ENCODE assay signal across 13 cellular contexts in the genomic region with DNA sequence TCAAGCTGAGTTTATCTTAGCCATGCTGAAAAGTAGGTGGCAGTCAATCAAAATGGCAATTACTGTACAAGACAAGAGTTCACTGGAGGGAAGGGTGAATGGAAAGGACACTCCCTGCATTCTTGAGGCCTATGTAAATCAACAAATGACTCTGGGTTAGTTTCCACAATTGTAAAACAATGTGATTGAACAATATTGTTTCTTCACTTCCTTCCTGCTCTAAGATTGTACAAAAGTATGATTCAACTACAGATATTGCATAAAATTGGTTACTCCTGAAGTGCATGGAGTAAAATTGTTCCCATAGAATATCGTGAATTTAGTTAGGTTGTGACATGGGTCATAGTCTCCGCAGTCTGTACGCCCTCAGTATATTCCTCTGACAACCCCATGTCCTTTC.
DNase-seq lines count a peak whose midpoint lies in the region; ATAC-seq, FAIRE-seq and TF ChIP-seq lines count a peak whose summit lies in the region.
"Had no signal": no experiment of that assay in that cellular context is flagged by ENCODE, and none has a peak within 500 bp of the region (broad histone marks: within the 10 kb centered on the region; RNA-seq: fewer than 3 reads in every experiment).

No MANE protein-coding gene starts in this region.

- dilution Hi-C loops in keratinocyte (cut with MboI; ENCODE audit: extremely low pct_ligation_motif_present, low sequenced_read_pairs) = no loop called here

- peak; percentile 73 for FAIRE-seq in keratinocyte (lab: Jason Lieb, UNC)
- FAIRE-seq: GM12892 had no signal

- H4K20me1 ChIP-seq in keratinocyte (ENCODE audit: control insufficient read depth, extremely low read depth, insufficient read depth, low read length) = no peaks in the 10 kb centered on the region

- H3K4me1 ChIP-seq in heart left ventricle (peaks cover 0 to 58% (median 24%) of the 10 kb centered on the region in 12 donors), adipocyte (ENCODE audit: control insufficient read depth, insufficient read depth, low read length) (peaks cover 33% of the 10 kb centered on the region), keratinocyte (ENCODE audit: control insufficient read depth, extremely low read depth, insufficient read depth, low read length) (peaks cover 13% of the 10 kb centered on the region), aorta (ENCODE audit: control insufficient read depth in 1 of 2, insufficient read depth in 2 of 2, low read length in 2 of 2) (peaks cover 5 to 6% of the 10 kb centered on the region in 2 donors)

- H3K36me3 ChIP-seq in heart left ventricle (no peaks in the 10 kb centered on the region), adipocyte (ENCODE audit: control insufficient read depth, insufficient read depth, low read length, severe bottlenecking) (no peaks in the 10 kb centered on the region), keratinocyte (ENCODE audit: control insufficient read depth in 2 of 2, extremely low read depth in 1 of 2, insufficient read depth in 2 of 2, low read length in 2 of 2) (no peaks in the 10 kb centered on the region), aorta (ENCODE audit: control insufficient read depth in 1 of 2, insufficient read depth in 2 of 2, low read length in 1 of 2) (no peaks in the 10 kb centered on the region)

- H3K9me3 ChIP-seq in heart left ventricle = peaks cover 0 to 5% (median 0%) of the 10 kb centered on the region in 12 donors
- no peaks in the 10 kb centered on the region for H3K9me3 ChIP-seq in adipocyte (ENCODE audit: control insufficient read depth, low read length)
- no peaks in the 10 kb centered on the region for H3K9me3 ChIP-seq in keratinocyte (ENCODE audit: control insufficient read depth, low read depth, low read length)
- no peaks in the 10 kb centered on the region for H3K9me3 ChIP-seq in aorta (ENCODE audit: control insufficient read depth, low read length)

- H3K9ac ChIP-seq in adipocyte (ENCODE audit: low read length) = no peak overlapping the region
- no peak overlapping the region for H3K9ac ChIP-seq in keratinocyte (ENCODE audit: control insufficient read depth, extremely low read depth, insufficient read depth, low read length)
- H3K9ac ChIP-seq: parathyroid adenoma had no signal

- no peak for TF ChIP-seq POLR2A in heart left ventricle (IDR thresholded peaks at IDR 0.05)

- intact Hi-C loops in heart left ventricle (cut with DNase I) (no loop called here), Right ventricle myocardium inferior (cut with DNase I) (no loop called here), aorta (cut with DNase I) (loop anchor here in 1 of 2 donors (10.0 kb wide), 3 partner anchors 153 to 687 kb away; a partner anchor contains a TSS)

- no peaks in the 10 kb centered on the region for H3K9me1 ChIP-seq in keratinocyte (ENCODE audit: control insufficient read depth, extremely low read depth, insufficient read depth, low read length)

- H2AFZ ChIP-seq in keratinocyte (ENCODE audit: control insufficient read depth, low read length) = no peak overlapping the region
- H2AFZ ChIP-seq: parathyroid adenoma had no signal

- H3K79me2 ChIP-seq in keratinocyte (ENCODE audit: control insufficient read depth, insufficient read depth, low read length) = no peaks in the 10 kb centered on the region

- TF ChIP-seq CTCF in heart left ventricle (IDR thresholded peaks at IDR 0.05) = no peak
- TF ChIP-seq CTCF in keratinocyte (optimal IDR thresholded peaks at IDR 0.05 in 1 of 3, IDR thresholded peaks at IDR 0.05 in 1 of 3, conservative IDR thresholded peaks at IDR 0.05 in 1 of 3; ENCODE audit: extremely low read depth in 1 of 3, insufficient read depth in 2 of 3, low read length in 3 of 3) = no peak

- H3K4me2 ChIP-seq in keratinocyte (ENCODE audit: control insufficient read depth, extremely low read depth, insufficient read depth, low read depth, low read length) = peak overlapping the region; percentile 52

- H3K27me3 ChIP-seq in heart left ventricle (no peaks in the 10 kb centered on the region), adipocyte (replicated peaks; ENCODE audit: control insufficient read depth, insufficient read depth, low read length) (no peaks in the 10 kb centered on the region), keratinocyte (ENCODE audit: control insufficient read depth, extremely low read depth, insufficient read depth, low read length) (no peaks in the 10 kb centered on the region), aorta (ENCODE audit: control insufficient read depth in 1 of 2, insufficient read depth in 2 of 2, low read length in 1 of 2) (no peaks in the 10 kb centered on the region)

- 79 to 88% (median 84%) methylated on average over 3 of the region's 3 CpGs for WGBS in heart left ventricle, 4 donors
- 86 to 92% methylated on average over 3 of the region's 3 CpGs for WGBS in aorta, 2 donors

- H3K27ac ChIP-seq in heart left ventricle = peak overlapping the region in 3 of 12 donors; percentile 7 to 57 (median 27)
- peak overlapping the region; percentile 47 for H3K27ac ChIP-seq in keratinocyte (ENCODE audit: control insufficient read depth, insufficient read depth, low read length)
- H3K27ac ChIP-seq in aorta (ENCODE audit: low read depth in 1 of 2, low read length in 2 of 2) = peak overlapping the region; percentile 49 to 58
- H3K27ac ChIP-seq: parathyroid adenoma had no signal

- DNase-seq in heart left ventricle (no peak), Right ventricle myocardium inferior (ENCODE audit: missing footprints) (no peak), adipocyte (ENCODE audit: low read depth) (peak; percentile 65), keratinocyte (ENCODE audit: low read depth, low spot score) (peak; percentile 2), aorta (no peak), NCI-H1436 (lab: John Stamatoyannopoulos, UW) (no peak), activated gamma-delta T cell (lab: John Stamatoyannopoulos, UW) (no peak), SHP77 treated with DMSO at 0.1 percent for 48 hours (lab: John Stamatoyannopoulos, UW) (no peak)
- DNase-seq: activated naive CD4-positive, alpha-beta T cell treated with anti-CD3 and anti-CD28 coated beads, Interleukin-2, amount 10 ng/mL, durations not matched to agents 7 days and 5 days; head of caudate nucleus; NCI-H524 had no signal

- no peak overlapping the region for H3K4me3 ChIP-seq in heart left ventricle
- no peak overlapping the region for H3K4me3 ChIP-seq in adipocyte (ENCODE audit: low read length)
- H3K4me3 ChIP-seq in keratinocyte (ENCODE audit: control insufficient read depth in 2 of 3, extremely low read depth in 1 of 3, insufficient read depth in 2 of 3, low read depth in 1 of 3, low read length in 3 of 3) = no peak overlapping the region
- no peak overlapping the region for H3K4me3 ChIP-seq in aorta (ENCODE audit: low read length in 2 of 2)

- ATAC-seq in heart left ventricle (peak in 3 of 4 donors; percentile 41 to 68 (median 60)), Right ventricle myocardium inferior (no peak), aorta (ENCODE audit: low FRiP score) (peak; percentile 36)

Comparison
In these comparisons a context has a peak if more than half of its experiments do, and no peak if none do; other contexts are left out.
1. DNase-seq: peak in adipocyte (single experiment) and keratinocyte (single experiment); none in heart left ventricle (0 of 5), Right ventricle myocardium inferior (single experiment), aorta (0 of 2), NCI-H1436 (single experiment), activated gamma-delta T cell (single experiment) and SHP77 treated with DMSO at 0.1 percent for 48 hours (single experiment).